Comparison of ENCODE assay signal across 8 cellular contexts in the genomic region with DNA sequence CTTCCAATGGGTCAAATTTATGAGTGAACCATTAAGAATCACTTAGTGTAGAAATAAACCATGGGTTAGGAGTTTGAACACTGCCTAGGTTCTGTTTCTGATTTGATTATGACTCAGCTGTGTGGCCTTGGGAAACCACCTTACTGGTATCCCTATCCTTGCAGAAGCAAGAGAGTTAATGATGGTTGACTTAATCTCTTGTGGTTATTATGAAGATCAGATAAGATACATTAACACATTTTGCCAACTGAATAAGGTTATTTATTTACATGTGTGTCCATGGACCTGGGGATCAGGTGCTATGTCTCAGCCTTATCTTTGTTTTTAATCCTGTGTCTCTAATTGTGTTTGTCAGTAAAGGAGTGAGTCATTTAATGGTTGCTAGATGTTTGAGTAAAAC. TPM values are rescaled to one million over a fixed set of nuclear protein-coding genes. Genes with fewer than 3 reads are reported as not detected.
A peak's percentile ranks its signal among the peaks of the same experiment; 100 is the strongest.
DNase-seq lines count a peak whose midpoint lies in the region; ATAC-seq and TF ChIP-seq lines count a peak whose summit lies in the region.

No MANE protein-coding gene starts in this region.

- peaks cover 8% of the 10 kb centered on the region for H3K4me1 Mint-ChIP-seq in stimulated activated memory B cell treated with anti-CD40 and anti-IgM and Interleukin-4, amounts not matched to agents 10 μg/mL and 1 μg/mL and 100 μg/mL, for 72 hours

- H3K27ac Mint-ChIP-seq in stimulated activated memory B cell treated with anti-CD40 and anti-IgM and Interleukin-4, amounts not matched to agents 10 μg/mL and 1 μg/mL and 100 μg/mL, for 72 hours, result peak overlapping the region; percentile 36

- H3K9me3 Mint-ChIP-seq in stimulated activated memory B cell treated with anti-CD40 and anti-IgM and Interleukin-4, amounts not matched to agents 10 μg/mL and 1 μg/mL and 100 μg/mL, for 72 hours, result no peaks in the 10 kb centered on the region

- no peaks in the 10 kb centered on the region for H3K27me3 Mint-ChIP-seq in stimulated activated memory B cell treated with anti-CD40 and anti-IgM and Interleukin-4, amounts not matched to agents 10 μg/mL and 1 μg/mL and 100 μg/mL, for 72 hours

- ATAC-seq in GM21619 (IDR thresholded peaks at IDR 0.05; ENCODE audit: unreplicated experiment), result peak; percentile 97
- peak; percentile 82 for ATAC-seq in stimulated activated memory B cell treated with anti-CD40 and anti-IgM and Interleukin-4, amounts not matched to agents 10 μg/mL and 1 μg/mL and 100 μg/mL, for 72 hours

- peaks cover 3% of the 10 kb centered on the region for H3K36me3 Mint-ChIP-seq in stimulated activated memory B cell treated with anti-CD40 and anti-IgM and Interleukin-4, amounts not matched to agents 10 μg/mL and 1 μg/mL and 100 μg/mL, for 72 hours

- DNase-seq in GM12865 (ENCODE audit: low read depth) (peak; percentile 69), NCI-H2081 treated with DMSO at 0.1 percent for 48 hours (lab: John Stamatoyannopoulos, UW) (no peak), NCI-H2081 (lab: John Stamatoyannopoulos, UW) (no peak), NCI-H446 (lab: John Stamatoyannopoulos, UW) (no peak)
- peak; percentile 15 for DNase-seq in Jurkat, Clone E6-1 (ENCODE audit: low read depth, low spot score)
- peak; percentile 12 for DNase-seq in central memory CD4-positive, alpha-beta T cell

- no peak for TF ChIP-seq CTCF in GM12865 (IDR thresholded peaks at IDR 0.05; ENCODE audit: insufficient read depth, low read depth, low read length, missing control alignments)

- H3K4me3 Mint-ChIP-seq in stimulated activated memory B cell treated with anti-CD40 and anti-IgM and Interleukin-4, amounts not matched to agents 10 μg/mL and 1 μg/mL and 100 μg/mL, for 72 hours, result no peak overlapping the region

- no peak overlapping the region for H3K4me3 ChIP-seq in GM12865 (ENCODE audit: low read depth, low read length)
- H3K4me3 ChIP-seq in Jurkat, Clone E6-1 (ENCODE audit: low read length), result no peak overlapping the region

RNA-seq across cellular contexts. Expression of gene KCNJ13, which starts 5.4 kb away (rescaled TPM):
- polyA plus RNA-seq in Jurkat, Clone E6-1 (2012; ENCODE audit: insufficient read depth, insufficient read length), result not detected

Comparison
In these comparisons a context has a peak if more than half of its experiments do, and no peak if none do; other contexts are left out.
1. DNase-seq: peak in GM12865 (single experiment), Jurkat, Clone E6-1 (single experiment) and central memory CD4-positive, alpha-beta T cell (single experiment); none in NCI-H2081 treated with DMSO at 0.1 percent for 48 hours (single experiment), NCI-H2081 (0 of 2) and NCI-H446 (0 of 2).